1 cellular context compared by ENCODE assay signal in the genomic region with DNA sequence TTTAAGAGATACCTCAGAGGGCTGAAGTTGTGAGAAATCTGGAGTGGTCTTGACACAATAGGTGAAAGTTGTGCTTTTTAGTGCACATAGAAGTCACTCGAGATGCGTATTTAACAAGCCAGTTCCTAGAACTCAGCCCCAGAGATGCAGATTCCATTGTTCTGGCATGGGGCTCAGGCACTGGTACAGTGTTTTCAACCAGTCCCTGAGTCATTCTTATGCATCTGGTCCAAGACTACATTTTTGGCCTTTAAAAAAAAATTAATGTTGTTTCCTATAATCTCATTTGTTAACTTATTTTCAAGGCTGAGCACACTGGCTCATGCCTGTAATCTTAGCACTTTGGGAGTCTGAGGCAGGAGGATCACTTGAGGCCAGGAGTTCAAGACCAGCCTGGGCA.
TF ChIP-seq lines count a peak whose summit lies in the region.

No MANE protein-coding gene starts in this region.

TF ChIP-seq in GM12878, 131 proteins besides CTCF, POLR2A, EP300 and RAD21:
- no peak for TF ChIP-seq NR2C2 (IDR thresholded peaks at IDR 0.05; ENCODE audit: borderline replicate concordance, control insufficient read depth, insufficient read length, low read depth)
- TF ChIP-seq TAF1 (IDR thresholded peaks at IDR 0.05; ENCODE audit: borderline replicate concordance, low read depth, low read length), result no peak
- TF ChIP-seq BCL11A (IDR thresholded peaks at IDR 0.05; ENCODE audit: low read depth, low read length), result no peak
- TF ChIP-seq USF1 (IDR thresholded peaks at IDR 0.05; ENCODE audit: borderline replicate concordance, extremely low read length, insufficient read depth, low read depth, low read length), result no peak
- TF ChIP-seq, protein P1, sequence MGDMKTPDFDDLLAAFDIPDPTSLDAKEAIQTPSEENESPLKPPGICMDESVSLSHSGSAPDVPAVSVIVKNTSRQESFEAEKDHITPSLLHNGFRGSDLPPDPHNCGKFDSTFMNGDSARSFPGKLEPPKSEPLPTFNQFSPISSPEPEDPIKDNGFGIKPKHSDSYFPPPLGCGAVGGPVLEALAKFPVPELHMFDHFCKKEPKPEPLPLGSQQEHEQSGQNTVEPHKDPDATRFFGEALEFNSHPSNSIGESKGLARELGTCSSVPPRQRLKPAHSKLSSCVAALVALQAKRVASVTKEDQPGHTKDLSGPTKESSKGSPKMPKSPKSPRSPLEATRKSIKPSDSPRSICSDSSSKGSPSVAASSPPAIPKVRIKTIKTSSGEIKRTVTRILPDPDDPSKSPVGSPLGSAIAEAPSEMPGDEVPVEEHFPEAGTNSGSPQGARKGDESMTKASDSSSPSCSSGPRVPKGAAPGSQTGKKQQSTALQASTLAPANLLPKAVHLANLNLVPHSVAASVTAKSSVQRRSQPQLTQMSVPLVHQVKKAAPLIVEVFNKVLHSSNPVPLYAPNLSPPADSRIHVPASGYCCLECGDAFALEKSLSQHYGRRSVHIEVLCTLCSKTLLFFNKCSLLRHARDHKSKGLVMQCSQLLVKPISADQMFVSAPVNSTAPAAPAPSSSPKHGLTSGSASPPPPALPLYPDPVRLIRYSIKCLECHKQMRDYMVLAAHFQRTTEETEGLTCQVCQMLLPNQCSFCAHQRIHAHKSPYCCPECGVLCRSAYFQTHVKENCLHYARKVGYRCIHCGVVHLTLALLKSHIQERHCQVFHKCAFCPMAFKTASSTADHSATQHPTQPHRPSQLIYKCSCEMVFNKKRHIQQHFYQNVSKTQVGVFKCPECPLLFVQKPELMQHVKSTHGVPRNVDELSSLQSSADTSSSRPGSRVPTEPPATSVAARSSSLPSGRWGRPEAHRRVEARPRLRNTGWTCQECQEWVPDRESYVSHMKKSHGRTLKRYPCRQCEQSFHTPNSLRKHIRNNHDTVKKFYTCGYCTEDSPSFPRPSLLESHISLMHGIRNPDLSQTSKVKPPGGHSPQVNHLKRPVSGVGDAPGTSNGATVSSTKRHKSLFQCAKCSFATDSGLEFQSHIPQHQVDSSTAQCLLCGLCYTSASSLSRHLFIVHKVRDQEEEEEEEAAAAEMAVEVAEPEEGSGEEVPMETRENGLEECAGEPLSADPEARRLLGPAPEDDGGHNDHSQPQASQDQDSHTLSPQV (IDR thresholded peaks at IDR 0.05), result no peak
- TF ChIP-seq HDAC2 (IDR thresholded peaks at IDR 0.05), result no peak
